In genomic region chr5:68644971-68645370, GRCh38 we compare ENCODE assay signal across 12 cellular contexts.
DNase-seq lines count a peak whose midpoint lies in the region; ATAC-seq, FAIRE-seq and TF ChIP-seq lines count a peak whose summit lies in the region.
"Had no signal": no experiment of that assay in that cellular context is flagged by ENCODE, and none has a peak within 500 bp of the region (broad histone marks: within the 10 kb centered on the region; RNA-seq: fewer than 3 reads in every experiment).

No MANE protein-coding gene starts in this region.

- DNase-seq in GM20000 (ENCODE audit: low spot score), result peak; percentile 51
- DNase-seq in OCI-LY7 (ENCODE audit: low spot score), result peak; percentile 25
- DNase-seq in HuH-7.5 (ENCODE audit: low spot score), result no peak
- DNase-seq in activated CD4-positive, alpha-beta memory T cell treated with anti-CD3 and anti-CD28 coated beads, Interleukin-2, amount 10 ng/mL, durations not matched to agents 7 days and 5 days, result no peak
- no peak for DNase-seq in NCI-H82 (lab: John Stamatoyannopoulos, UW)
- DNase-seq in HepG2 (ENCODE audit: low spot score), result no peak
- DNase-seq: activated CD4-positive, CD25-positive, alpha-beta regulatory T cell treated with anti-CD3 and anti-CD28 coated beads, Interleukin-2, amount 50 U/mL, for 72 hours; CD4-positive, CD25-positive, alpha-beta regulatory T cell; stimulated activated CD4-positive, alpha-beta T cell treated with anti-CD3 and anti-CD28 coated beads, Interleukin-2, amount 100 ng/mL, for 48 hours; trophoblast cell had no signal

- H3K4me2 ChIP-seq in OCI-LY7 (ENCODE audit: low read length), result no peak overlapping the region
- no peak overlapping the region for H3K4me2 ChIP-seq in HepG2 (ENCODE audit: low read depth, low read length)

- no peaks in the 10 kb centered on the region for H3K9me2 ChIP-seq in OCI-LY7 (ENCODE audit: insufficient read depth, low read length)

- BruUV-seq in OCI-LY7 (replicated peaks; lab: Mats Ljungman, UMichigan) (no TSS peak), HepG2 (replicated peaks; lab: Mats Ljungman, UMichigan) (no TSS peak)

- intact Hi-C loops in OCI-LY7 (cut with micrococcal nuclease; ENCODE audit: unreplicated experiment) (no loop called here), HepG2 (cut with micrococcal nuclease; ENCODE audit: unreplicated experiment) (no loop called here)

- no peak overlapping the region for H3K4me3 Mint-ChIP-seq in activated CD4-positive, alpha-beta memory T cell treated with anti-CD3 and anti-CD28 coated beads, Interleukin-2, amount 10 ng/mL, durations not matched to agents 7 days and 5 days
- H3K4me3 Mint-ChIP-seq: CD4-positive, CD25-positive, alpha-beta regulatory T cell had no signal

- TF ChIP-seq RAD21 in HepG2 (CRISPR knock-in tag; IDR thresholded peaks at IDR 0.05), result no peak

- H3K4me3 ChIP-seq in OCI-LY7 (ENCODE audit: low read depth, low read length, poor library complexity, severe bottlenecking) (no peak overlapping the region), HepG2 (replicated peaks in 1 of 3; ENCODE audit: insufficient read depth in 1 of 3, low read depth in 2 of 3, low read length in 3 of 3) (no peak overlapping the region)

- no peak overlapping the region for H3K27ac Mint-ChIP-seq in activated CD4-positive, alpha-beta memory T cell treated with anti-CD3 and anti-CD28 coated beads, Interleukin-2, amount 10 ng/mL, durations not matched to agents 7 days and 5 days
- H3K27ac Mint-ChIP-seq: CD4-positive, CD25-positive, alpha-beta regulatory T cell had no signal

- H3K27me3 Mint-ChIP-seq in activated CD4-positive, alpha-beta memory T cell treated with anti-CD3 and anti-CD28 coated beads, Interleukin-2, amount 10 ng/mL, durations not matched to agents 7 days and 5 days, result peaks cover 14% of the 10 kb centered on the region

- H3K4me1 ChIP-seq in OCI-LY7 (ENCODE audit: insufficient read depth, low read length, poor library complexity, severe bottlenecking) (peaks cover 5% of the 10 kb centered on the region), HepG2 (ENCODE audit: insufficient read depth, low read length) (no peaks in the 10 kb centered on the region)

- TF ChIP-seq POLR2A in HepG2 (IDR thresholded peaks at IDR 0.05; ENCODE audit: insufficient read depth in 1 of 2, low read depth in 2 of 2, low read length in 2 of 2), result no peak

- TF ChIP-seq EP300 in HepG2 (IDR thresholded peaks at IDR 0.05; ENCODE audit: low read depth in 2 of 2, low read length in 2 of 2) (no peak), HepG2 (CRISPR knock-in tag; IDR thresholded peaks at IDR 0.05; ENCODE audit: borderline replicate concordance) (no peak)

- TF ChIP-seq CTCF in GM20000 (IDR thresholded peaks at IDR 0.05; ENCODE audit: extremely low read depth, missing control alignments), result no peak
- TF ChIP-seq CTCF in OCI-LY7 (conservative IDR thresholded peaks at IDR 0.05; ENCODE audit: low read length), result no peak
- no peak for TF ChIP-seq CTCF in HepG2 (CRISPR knock-in tag; IDR thresholded peaks at IDR 0.05)

- ATAC-seq in GM18508 (IDR thresholded peaks at IDR 0.05; ENCODE audit: insufficient read depth, unreplicated experiment), result peak; percentile 94
- ATAC-seq in HG03039 (IDR thresholded peaks at IDR 0.05; ENCODE audit: unreplicated experiment), result peak; percentile 97
- ATAC-seq in HepG2, result no peak

- H3K4me1 Mint-ChIP-seq in activated CD4-positive, alpha-beta memory T cell treated with anti-CD3 and anti-CD28 coated beads, Interleukin-2, amount 10 ng/mL, durations not matched to agents 7 days and 5 days, result no peaks in the 10 kb centered on the region
- H3K4me1 Mint-ChIP-seq: CD4-positive, CD25-positive, alpha-beta regulatory T cell had no signal

- H3K9me3 ChIP-seq in OCI-LY7 (ENCODE audit: low read length) (no peaks in the 10 kb centered on the region), HepG2 (ENCODE audit: low read length) (no peaks in the 10 kb centered on the region)

- in situ Hi-C loops in HepG2 (cut with HindIII; ENCODE audit: extremely low pct_ligation_motif_present, low pct_unique_long_range_greater_than_20kb), result no loop called here

- H3K27ac ChIP-seq in OCI-LY7 (ENCODE audit: low read depth, low read length, poor library complexity, severe bottlenecking) (no peak overlapping the region), HepG2 (ENCODE audit: extremely low read length, insufficient read depth, low read length) (no peak overlapping the region)

- CTCF ChIA-PET in OCI-LY7 (lab: Charles Lee; ENCODE audit: unreplicated experiment), result no interaction called here
- CTCF ChIA-PET in activated CD4-positive, alpha-beta memory T cell treated with anti-CD3 and anti-CD28 coated beads, Interleukin-2, amount 10 ng/mL, durations not matched to agents 7 days and 5 days (lab: Charles Lee), result interaction anchor here (0.9 kb wide), 1 partner anchor 364 kb away, joined by 3 read pairs; no protein-coding TSS in a partner anchor
- CTCF ChIA-PET in HepG2 (lab: Yijun Ruan, JAX; ENCODE audit: low intra/inter-chr PET ratio, low total read pairs), result no interaction called here

- no peak for FAIRE-seq in HepG2 (lab: Jason Lieb, UNC)

- H3K79me2 ChIP-seq in OCI-LY7 (ENCODE audit: insufficient read depth, low read depth, low read length) (no peaks in the 10 kb centered on the region), HepG2 (ENCODE audit: insufficient read depth, low read length) (no peaks in the 10 kb centered on the region)

- H3K36me3 ChIP-seq in OCI-LY7 (ENCODE audit: insufficient read depth, low read length), result no peaks in the 10 kb centered on the region
- no peaks in the 10 kb centered on the region for H3K36me3 ChIP-seq in HepG2 (replicated peaks in 1 of 2; ENCODE audit: control insufficient read depth in 1 of 2, insufficient read depth in 2 of 2, low read length in 2 of 2)

- H3K36me3 Mint-ChIP-seq in activated CD4-positive, alpha-beta memory T cell treated with anti-CD3 and anti-CD28 coated beads, Interleukin-2, amount 10 ng/mL, durations not matched to agents 7 days and 5 days (ENCODE audit: low read depth), result no peaks in the 10 kb centered on the region
- H3K36me3 Mint-ChIP-seq: CD4-positive, CD25-positive, alpha-beta regulatory T cell had no signal

- H2AFZ ChIP-seq in OCI-LY7 (ENCODE audit: low read length), result peak overlapping the region; percentile 73; the same call in 1 of the 2 replicates
- H2AFZ ChIP-seq in HepG2 (ENCODE audit: low read length), result no peak overlapping the region

- no peaks in the 10 kb centered on the region for H3K27me3 ChIP-seq in HepG2 (ENCODE audit: control insufficient read depth in 1 of 2, insufficient read depth in 2 of 2, low read length in 2 of 2)

- WGBS in HepG2 (ENCODE audit: low lambda C conversion rate), result 11% methylated on average over 3 of the region's 3 CpGs

- no peaks in the 10 kb centered on the region for H3K9me3 Mint-ChIP-seq in activated CD4-positive, alpha-beta memory T cell treated with anti-CD3 and anti-CD28 coated beads, Interleukin-2, amount 10 ng/mL, durations not matched to agents 7 days and 5 days

- H4K20me1 ChIP-seq in OCI-LY7 (ENCODE audit: insufficient read depth, low read length), result no peaks in the 10 kb centered on the region
- no peaks in the 10 kb centered on the region for H4K20me1 ChIP-seq in HepG2 (ENCODE audit: insufficient read depth, low read length)

- H3K9ac ChIP-seq in HepG2 (ENCODE audit: insufficient read depth, low read depth, low read length), result no peak overlapping the region

- POLR2A ChIA-PET in OCI-LY7 (lab: Charles Lee), result interaction anchor here (0.7 to 1.0 kb wide), 4 partner anchors 9 to 560 kb away, joined by 3 read pairs; no protein-coding TSS in a partner anchor
- POLR2A ChIA-PET in activated CD4-positive, alpha-beta memory T cell treated with anti-CD3 and anti-CD28 coated beads, Interleukin-2, amount 10 ng/mL, durations not matched to agents 7 days and 5 days (lab: Charles Lee), result no interaction called here
- POLR2A ChIA-PET in HepG2 (lab: Yijun Ruan, JAX), result no interaction called here

TF ChIP-seq in HepG2, 621 proteins besides CTCF, POLR2A, EP300 and RAD21 (continues in another document):
- TF ChIP-seq RERE (CRISPR knock-in tag; IDR thresholded peaks at IDR 0.05; ENCODE audit: low read depth) (no peak), KMT2B (CRISPR knock-in tag; IDR thresholded peaks at IDR 0.05) (no peak), KLF11 (CRISPR knock-in tag; IDR thresholded peaks at IDR 0.05) (no peak), HOXA5 (CRISPR knock-in tag; IDR thresholded peaks at IDR 0.05) (no peak), MAF1 (CRISPR knock-in tag; IDR thresholded peaks at IDR 0.05; ENCODE audit: borderline replicate concordance) (no peak)

Comparison
In these comparisons a context has a peak if more than half of its experiments do, and no peak if none do; other contexts are left out.
1. DNase-seq: peak in GM20000 (single experiment) and OCI-LY7 (single experiment); none in HuH-7.5 (single experiment), activated CD4-positive, alpha-beta memory T cell treated with anti-CD3 and anti-CD28 coated beads, Interleukin-2, amount 10 ng/mL, durations not matched to agents 7 days and 5 days (single experiment), NCI-H82 (single experiment) and HepG2 (single experiment).